ENCODE assay signal across 7 cellular contexts in the genomic region with DNA sequence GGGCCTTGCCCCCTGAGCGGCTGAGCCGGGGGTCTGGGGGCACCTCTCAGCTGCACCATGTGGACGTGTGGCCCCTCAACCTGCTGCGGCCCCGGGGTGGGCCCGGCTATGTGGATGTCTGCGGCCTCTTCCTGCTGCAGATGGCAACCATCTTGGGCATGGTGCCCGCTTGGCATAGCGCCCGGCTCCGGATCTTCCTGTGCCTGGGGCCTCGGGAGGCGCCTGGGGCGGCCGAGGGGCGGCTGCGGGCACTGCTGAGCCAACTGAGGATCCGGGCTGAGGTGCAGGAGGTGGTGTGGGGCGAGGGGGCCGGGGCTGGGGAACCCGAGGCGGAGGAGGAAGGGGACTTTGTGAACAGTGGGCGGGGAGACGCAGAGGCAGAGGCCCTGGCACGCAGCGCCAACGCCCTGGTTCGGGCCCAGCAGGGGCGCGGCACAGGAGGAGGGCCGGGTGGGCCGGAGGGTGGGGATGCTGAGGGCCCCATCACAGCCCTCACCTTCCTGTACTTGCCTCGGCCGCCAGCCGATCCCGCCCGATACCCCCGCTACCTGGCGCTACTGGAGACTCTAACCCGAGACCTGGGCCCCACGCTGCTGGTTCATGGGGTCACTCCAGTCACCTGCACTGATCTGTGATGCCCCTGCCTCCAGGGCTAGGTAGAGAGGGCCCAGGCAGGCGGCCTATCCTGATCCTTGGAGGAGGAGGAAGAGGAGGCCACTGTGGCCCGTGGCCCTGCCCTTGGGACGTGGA. TPM values are rescaled to one million over a fixed set of nuclear protein-coding genes. Genes with fewer than 3 reads are reported as not detected.
DNase-seq lines count a peak whose midpoint lies in the region; ATAC-seq, FAIRE-seq and TF ChIP-seq lines count a peak whose summit lies in the region.

No MANE protein-coding gene starts in this region.

- H3K4me3 Mint-ChIP-seq in naive B cell = peak overlapping the region; percentile 52 to 90 (median 78)

- peaks cover 5 to 10% of the 10 kb centered on the region in 2 donors for H3K36me3 Mint-ChIP-seq in naive B cell

- no peaks in the 10 kb centered on the region for H3K27me3 ChIP-seq in SJCRH30
- H3K27me3 ChIP-seq in duodenal mucosa (ENCODE audit: control insufficient read depth in 1 of 2, insufficient read depth in 2 of 2, low read length in 2 of 2) = no peaks in the 10 kb centered on the region
- no peaks in the 10 kb centered on the region for H3K27me3 ChIP-seq in HAP-1 (ENCODE audit: low read depth)

- peaks cover 6% of the 10 kb centered on the region for H3K36me3 ChIP-seq in SJCRH30
- peaks cover 0 to 15% of the 10 kb centered on the region in 2 donors for H3K36me3 ChIP-seq in duodenal mucosa (ENCODE audit: control insufficient read depth in 1 of 2, insufficient read depth in 2 of 2, low read length in 2 of 2)
- peaks cover 25% of the 10 kb centered on the region for H3K36me3 ChIP-seq in HAP-1 (replicated peaks)

- no peak for FAIRE-seq in H54 (lab: Jason Lieb, UNC)

- peak overlapping the region in 5 of 6 donors; percentile 14 to 90 (median 60) for H3K27ac Mint-ChIP-seq in naive B cell

- H3K9me3 ChIP-seq in SJCRH30 (replicated peaks) (no peaks in the 10 kb centered on the region), duodenal mucosa (ENCODE audit: control insufficient read depth in 1 of 2, low read length in 2 of 2) (no peaks in the 10 kb centered on the region), HAP-1 (no peaks in the 10 kb centered on the region)

- no peaks in the 10 kb centered on the region for H3K9me3 Mint-ChIP-seq in naive B cell

- H3K4me1 Mint-ChIP-seq in naive B cell = peaks cover 18 to 31% (median 21%) of the 10 kb centered on the region in 3 donors

- peak; percentile 60 to 66 for ATAC-seq in naive B cell (ENCODE audit: low read depth in 2 of 2)

- DNase-seq in H54 (ENCODE audit: insufficient read length, low spot score) (peak; percentile 82), SJCRH30 (no peak), naive B cell (no peak), HAP-1 (ENCODE audit: low spot score in 2 of 2) (no peak), ecto neural progenitor cell (ENCODE audit: low spot score) (no peak), NCI-H524 (lab: John Stamatoyannopoulos, UW) (no peak)

- H3K4me3 ChIP-seq in SJCRH30 (peak overlapping the region; percentile 99; the same call in 1 of the 2 replicates), duodenal mucosa (ENCODE audit: low read depth in 1 of 2, low read length in 2 of 2) (peak overlapping the region; percentile 68 to 72), HAP-1 (no peak overlapping the region)

- TF ChIP-seq POLR2A in H54 (IDR thresholded peaks at IDR 0.05; ENCODE audit: low read depth, low read length) = 0 out of 2 replicates have a peak, but pooled peaks have one; percentile 36

- peaks cover 19% of the 10 kb centered on the region for H3K4me1 ChIP-seq in SJCRH30
- peaks cover 22 to 32% of the 10 kb centered on the region in 2 donors for H3K4me1 ChIP-seq in duodenal mucosa (ENCODE audit: control insufficient read depth in 1 of 2, insufficient read depth in 2 of 2, low read length in 2 of 2)
- H3K4me1 ChIP-seq in HAP-1 = peaks cover 9% of the 10 kb centered on the region

- in situ Hi-C loops in HAP-1 (cut with MboI; ENCODE audit: low sequenced_read_pairs) = no loop called here

- peak overlapping the region; percentile 76 to 87 for H3K9ac ChIP-seq in duodenal mucosa (ENCODE audit: low read depth in 1 of 2, low read length in 2 of 2)

- H3K27me3 Mint-ChIP-seq in naive B cell = no peaks in the 10 kb centered on the region

- H3K27ac ChIP-seq in SJCRH30 (peak overlapping the region; percentile 96), duodenal mucosa (ENCODE audit: low read depth, low read length) (peak overlapping the region; percentile 57)

RNA-seq across cellular contexts. Expression of a gene that starts 1.0 kb away (rescaled TPM):
- 42.1 and 49.3 TPM in 2 replicates for total RNA-seq in SJCRH30 (2014; rRNA removed; shearing (Covaris generic))
- polyA plus RNA-seq in naive B cell (ENCODE audit: low read depth in 6 of 6) = 1 to 10 TPM; 2.1 to 5.7 (median 3.4) TPM

RNA-seq across cellular contexts. Expression of a gene that starts 8.8 kb away (rescaled TPM):
- 140 and 156 TPM in 2 replicates for total RNA-seq in SJCRH30 (2014; rRNA removed; shearing (Covaris generic))
- polyA plus RNA-seq in naive B cell (ENCODE audit: low read depth in 6 of 6) = 10 to 100 TPM; 17.5 to 79.0 (median 46.0) TPM

RNA-seq across cellular contexts. Expression of a gene that starts 13.6 kb away (rescaled TPM):
- total RNA-seq in SJCRH30 (2014; rRNA removed; shearing (Covaris generic)) = 12.2 and 15.0 TPM in 2 replicates
- 10 to 100 TPM in 4 of 6 donors, 1 to 10 TPM in 2; 7.8 to 13.1 (median 11.5) TPM for polyA plus RNA-seq in naive B cell (ENCODE audit: low read depth in 6 of 6)

RNA-seq across cellular contexts. Expression of a gene that starts 23.4 kb away (rescaled TPM):
- total RNA-seq in SJCRH30 (2014; rRNA removed; shearing (Covaris generic)) = 5.5 and 6.1 TPM in 2 replicates
- polyA plus RNA-seq in naive B cell (ENCODE audit: low read depth in 6 of 6) = 1 to 10 TPM in 3 of 6 donors, under 1 TPM in 2, not detected in 1; 0.34 to 2.5 (median 1.7) TPM

RNA-seq across cellular contexts. Expression of a gene that starts 29.5 kb away (rescaled TPM):
- total RNA-seq in SJCRH30 (2014; rRNA removed; shearing (Covaris generic)) = 1.3 and 1.5 TPM in 2 replicates
- under 1 TPM in 2 of 6 donors, not detected in 4; 0.55 to 0.92 TPM for polyA plus RNA-seq in naive B cell (ENCODE audit: low read depth in 6 of 6)
